In genomic region chr6:90140683-90141082, GRCh38 we compare ENCODE assay signal across 9 cellular contexts.
"Had no signal": no experiment of that assay in that cellular context is flagged by ENCODE, and none has a peak within 500 bp of the region (broad histone marks: within the 10 kb centered on the region; RNA-seq: fewer than 3 reads in every experiment).

No MANE protein-coding gene starts in this region.

- H3K27me3 Mint-ChIP-seq: IgD-negative memory B cell had no signal

- H3K4me3 Mint-ChIP-seq: HFFc6, IgD-negative memory B cell had no signal

- H3K27ac ChIP-seq: GM23248, HL-60 had no signal

- H3K9me3 ChIP-seq: HAP-1 had no signal

- H2AFZ ChIP-seq: GM23248 had no signal

- H3K4me1 ChIP-seq: HAP-1 had no signal

- H3K9me3 Mint-ChIP-seq: HFFc6, IgD-negative memory B cell had no signal

- DNase-seq: GM23248, GOT3, H7, HFFc6, KG1 had no signal

- H3K27ac Mint-ChIP-seq: HFFc6, IgD-negative memory B cell had no signal

- H3K9ac ChIP-seq: GM23248 had no signal

- ATAC-seq: HCT116 had no signal

- H3K36me3 ChIP-seq: HAP-1 had no signal

- H3K4me3 ChIP-seq: GM23248, HAP-1 had no signal
